ENCODE assay signal across 1 cellular context in the genomic region with DNA sequence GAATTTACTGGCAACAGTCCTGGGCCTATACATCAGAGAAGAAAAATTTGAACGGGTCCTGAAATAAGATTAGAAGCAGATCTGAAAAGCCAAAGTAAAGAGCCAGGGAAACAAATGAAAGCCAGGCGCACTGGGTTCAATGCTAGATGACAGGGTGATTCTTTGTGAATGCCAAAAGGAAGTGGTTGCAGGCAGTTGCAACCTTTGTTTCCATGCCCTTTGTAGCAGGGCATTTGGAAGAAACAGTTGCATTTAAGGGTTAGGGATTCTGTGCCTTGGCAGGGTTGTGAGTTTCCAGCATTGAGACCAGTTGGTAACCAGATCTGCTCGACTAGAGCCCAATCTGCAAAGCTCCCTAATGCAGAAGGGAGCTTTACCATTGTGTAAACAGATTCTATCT.
TF ChIP-seq lines count a peak whose summit lies in the region.

No MANE protein-coding gene starts in this region.

TF ChIP-seq in H1, 55 proteins besides CTCF, POLR2A, EP300 and RAD21:
- TF ChIP-seq ZNF274 (IDR thresholded peaks at IDR 0.05; ENCODE audit: borderline replicate concordance, extremely low read depth, low read length), result no peak
- no peak for TF ChIP-seq CHD7 (IDR thresholded peaks at IDR 0.05; ENCODE audit: insufficient replicate concordance, low read length)
- TF ChIP-seq NRF1 (IDR thresholded peaks at IDR 0.05; ENCODE audit: low read depth, low read length), result no peak
- no peak for TF ChIP-seq CBX5 (IDR thresholded peaks at IDR 0.05; ENCODE audit: low read depth, low read length)
- TF ChIP-seq HDAC6 (IDR thresholded peaks at IDR 0.05; ENCODE audit: low read depth, low read length), result no peak
- TF ChIP-seq EGR1 (IDR thresholded peaks at IDR 0.05; ENCODE audit: borderline replicate concordance, low read depth, low read length), result no peak
- TF ChIP-seq BRCA1 (IDR thresholded peaks at IDR 0.05; ENCODE audit: low read depth, low read length), result no peak
- TF ChIP-seq SIX5 (IDR thresholded peaks at IDR 0.05; ENCODE audit: low read depth, low read length), result no peak
- TF ChIP-seq TEAD4 (IDR thresholded peaks at IDR 0.05; ENCODE audit: low read depth, low read length), result no peak
- TF ChIP-seq, protein P1, sequence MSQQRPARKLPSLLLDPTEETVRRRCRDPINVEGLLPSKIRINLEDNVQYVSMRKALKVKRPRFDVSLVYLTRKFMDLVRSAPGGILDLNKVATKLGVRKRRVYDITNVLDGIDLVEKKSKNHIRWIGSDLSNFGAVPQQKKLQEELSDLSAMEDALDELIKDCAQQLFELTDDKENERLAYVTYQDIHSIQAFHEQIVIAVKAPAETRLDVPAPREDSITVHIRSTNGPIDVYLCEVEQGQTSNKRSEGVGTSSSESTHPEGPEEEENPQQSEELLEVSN (IDR thresholded peaks at IDR 0.05), result no peak
- TF ChIP-seq, protein P2, sequence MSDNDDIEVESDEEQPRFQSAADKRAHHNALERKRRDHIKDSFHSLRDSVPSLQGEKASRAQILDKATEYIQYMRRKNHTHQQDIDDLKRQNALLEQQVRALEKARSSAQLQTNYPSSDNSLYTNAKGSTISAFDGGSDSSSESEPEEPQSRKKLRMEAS (IDR thresholded peaks at IDR 0.05), result no peak
- no peak for TF ChIP-seq POLR2AphosphoS5 (IDR thresholded peaks at IDR 0.05; ENCODE audit: low read depth, low read length)
